8 cellular contexts compared by ENCODE assay signal in genomic region chr12:55729592-55730446, GRCh38. TPM values are rescaled to one million over a fixed set of nuclear protein-coding genes. Genes with fewer than 3 reads are reported as not detected.
A peak's percentile ranks its signal among the peaks of the same experiment; 100 is the strongest.
DNase-seq lines count a peak whose midpoint lies in the region; ATAC-seq and TF ChIP-seq lines count a peak whose summit lies in the region.

No MANE protein-coding gene starts in this region.

- H3K9ac ChIP-seq in BLaER1: peak overlapping the region; percentile 87

- ATAC-seq in GM19023 (IDR thresholded peaks at IDR 0.05; ENCODE audit: unreplicated experiment) (peak; percentile 61), HG03159 (IDR thresholded peaks at IDR 0.05; ENCODE audit: unreplicated experiment) (peak; percentile 61), left lung (peak; percentile 80)
- ATAC-seq in activated CD4-positive, alpha-beta T cell treated with anti-CD3 and anti-CD28 coated beads for 36 hours: peak; percentile 73

- peak overlapping the region; percentile 95 for H3K27ac Mint-ChIP-seq in activated CD4-positive, alpha-beta T cell treated with anti-CD3 and anti-CD28 coated beads for 36 hours
- peak overlapping the region; percentile 90 for H3K27ac Mint-ChIP-seq in dendritic cell treated with granulocyte-macrophage colony-stimulating factor and Interleukin-4, amounts not matched to agents 40 ng/mL and 50 ng/mL, for 4 days

- H3K27me3 ChIP-seq in BLaER1 (no peaks in the 10 kb centered on the region), left lung (no peaks in the 10 kb centered on the region)

- DNase-seq in NCI-H345 (lab: John Stamatoyannopoulos, UW): peak; percentile 89
- peak; percentile 85 for DNase-seq in activated CD4-positive, alpha-beta T cell treated with anti-CD3 and anti-CD28 coated beads for 36 hours
- peak; percentile 96 to 97 for DNase-seq in left lung
- DNase-seq in stimulated activated CD4-positive, alpha-beta T cell treated with anti-CD3 and anti-CD28 coated beads, Interleukin-2, amount 100 ng/mL, for 48 hours: peak; percentile 60 to 65

- H3K4me2 ChIP-seq in BLaER1: peak overlapping the region; percentile 99

- H3K27ac ChIP-seq in BLaER1: peak overlapping the region; percentile 89
- peak overlapping the region; percentile 97 to 100 for H3K27ac ChIP-seq in left lung

- peaks cover 24% of the 10 kb centered on the region for H3K36me3 ChIP-seq in BLaER1
- H3K36me3 ChIP-seq in left lung: peaks cover 0 to 25% of the 10 kb centered on the region in 2 donors

- POLR2A ChIA-PET in activated CD4-positive, alpha-beta T cell treated with anti-CD3 and anti-CD28 coated beads for 36 hours (lab: Charles Lee): interaction anchor here (0.9 to 2.0 kb wide), 3 partner anchors 8 to 314 kb away, joined by 3 to 9 read pairs (median 3); no protein-coding TSS in a partner anchor

- H3K4me1 ChIP-seq in BLaER1: peaks cover 70% of the 10 kb centered on the region
- peaks cover 15 to 57% of the 10 kb centered on the region in 2 donors for H3K4me1 ChIP-seq in left lung

- no peaks in the 10 kb centered on the region for H3K27me3 Mint-ChIP-seq in activated CD4-positive, alpha-beta T cell treated with anti-CD3 and anti-CD28 coated beads for 36 hours
- peaks cover 1% of the 10 kb centered on the region for H3K27me3 Mint-ChIP-seq in dendritic cell treated with granulocyte-macrophage colony-stimulating factor and Interleukin-4, amounts not matched to agents 40 ng/mL and 50 ng/mL, for 4 days

- peaks cover 27% of the 10 kb centered on the region for H4K20me1 ChIP-seq in BLaER1

- TF ChIP-seq CTCF in left lung (IDR thresholded peaks at IDR 0.05): no peak

- intact Hi-C loops in activated CD4-positive, alpha-beta T cell treated with anti-CD3 and anti-CD28 coated beads for 36 hours (cut with DNase I, micrococcal nuclease): loop anchor here (1.0 to 2.0 kb wide), 5 partner anchors 8 to 375 kb away; partner anchors contain the start of genes BLOC1S1 (in 2 of the 2), PA2G4 (in 1 of the 2), PYM1 (in 1 of the 2) and RPS26 (in 1 of the 2)
- intact Hi-C loops in dendritic cell treated with granulocyte-macrophage colony-stimulating factor and Interleukin-4, amounts not matched to agents 40 ng/mL and 50 ng/mL, for 4 days (cut with micrococcal nuclease): loop anchor here (1.0 kb wide), 1 partner anchor 7 kb away; no protein-coding TSS in a partner anchor
- intact Hi-C loops in left lung (cut with DNase I): no loop called here

- peak overlapping the region; percentile 77 for H3K4me3 ChIP-seq in BLaER1
- peak overlapping the region; percentile 78 to 93 for H3K4me3 ChIP-seq in left lung

- H3K4me3 Mint-ChIP-seq in activated CD4-positive, alpha-beta T cell treated with anti-CD3 and anti-CD28 coated beads for 36 hours: peak overlapping the region; percentile 93
- H3K4me3 Mint-ChIP-seq in dendritic cell treated with granulocyte-macrophage colony-stimulating factor and Interleukin-4, amounts not matched to agents 40 ng/mL and 50 ng/mL, for 4 days: peak overlapping the region; percentile 93

- H3K36me3 Mint-ChIP-seq in activated CD4-positive, alpha-beta T cell treated with anti-CD3 and anti-CD28 coated beads for 36 hours (ENCODE audit: low read depth): peaks cover 5% of the 10 kb centered on the region
- peaks cover 66% of the 10 kb centered on the region for H3K36me3 Mint-ChIP-seq in dendritic cell treated with granulocyte-macrophage colony-stimulating factor and Interleukin-4, amounts not matched to agents 40 ng/mL and 50 ng/mL, for 4 days (ENCODE audit: low read depth)

- H3K9me3 Mint-ChIP-seq in activated CD4-positive, alpha-beta T cell treated with anti-CD3 and anti-CD28 coated beads for 36 hours (ENCODE audit: low read depth): no peaks in the 10 kb centered on the region
- H3K9me3 Mint-ChIP-seq in dendritic cell treated with granulocyte-macrophage colony-stimulating factor and Interleukin-4, amounts not matched to agents 40 ng/mL and 50 ng/mL, for 4 days: no peaks in the 10 kb centered on the region

- CTCF ChIA-PET in activated CD4-positive, alpha-beta T cell treated with anti-CD3 and anti-CD28 coated beads for 36 hours (lab: Charles Lee): interaction anchor here (0.6 to 2.8 kb wide), 19 partner anchors 9 to 539 kb away, joined by 3 to 48 read pairs (median 4); partner anchors contain the start of genes BLOC1S1, DNAJC14, RDH5 and ZC3H10

- H3K9me3 ChIP-seq in BLaER1 (no peaks in the 10 kb centered on the region), left lung (no peaks in the 10 kb centered on the region)

- peaks cover 31% of the 10 kb centered on the region for H3K4me1 Mint-ChIP-seq in activated CD4-positive, alpha-beta T cell treated with anti-CD3 and anti-CD28 coated beads for 36 hours
- peaks cover 63% of the 10 kb centered on the region for H3K4me1 Mint-ChIP-seq in dendritic cell treated with granulocyte-macrophage colony-stimulating factor and Interleukin-4, amounts not matched to agents 40 ng/mL and 50 ng/mL, for 4 days (ENCODE audit: low read depth)

RNA-seq across cellular contexts. Expression of gene CD63, which starts 1.0 kb away (rescaled TPM):
- 100 to 1,000 TPM; 113 to 122 TPM for total RNA-seq in activated CD4-positive, alpha-beta T cell treated with anti-CD3 and anti-CD28 coated beads for 36 hours
- total RNA-seq in left lung: 1,000 to 10,000 TPM; 1,639 to 1,766 TPM

RNA-seq across cellular contexts. Expression of gene RDH5, which starts 9.6 kb away (rescaled TPM):
- total RNA-seq in activated CD4-positive, alpha-beta T cell treated with anti-CD3 and anti-CD28 coated beads for 36 hours: 10 to 100 TPM in 1 of 2 experiments, 1 to 10 TPM in 1; 9.6 to 12.2 TPM
- 1 to 10 TPM; 4.3 to 5.8 TPM for total RNA-seq in left lung

RNA-seq across cellular contexts. Expression of gene GDF11, which starts 13.1 kb away (rescaled TPM):
- 1 to 10 TPM; 7.5 to 9.5 TPM for total RNA-seq in activated CD4-positive, alpha-beta T cell treated with anti-CD3 and anti-CD28 coated beads for 36 hours
- total RNA-seq in left lung: 10 to 100 TPM in 1 of 2 donors, 1 to 10 TPM in 1; 7.6 to 10.0 TPM

RNA-seq across cellular contexts. Expression of gene BLOC1S1, which starts 14.0 kb away (rescaled TPM):
- total RNA-seq in activated CD4-positive, alpha-beta T cell treated with anti-CD3 and anti-CD28 coated beads for 36 hours: 100 to 1,000 TPM; 107 to 115 TPM
- total RNA-seq in left lung: 100 to 1,000 TPM; 114 to 123 TPM

RNA-seq across cellular contexts. Expression of gene ITGA7, which starts 22.1 kb away (rescaled TPM):
- 1 to 10 TPM; 5.5 to 5.6 TPM for total RNA-seq in activated CD4-positive, alpha-beta T cell treated with anti-CD3 and anti-CD28 coated beads for 36 hours
- 10 to 100 TPM; 22.4 to 62.4 TPM for total RNA-seq in left lung

Comparison
In these comparisons a context has a peak if more than half of its experiments do, and no peak if none do; other contexts are left out.
1. Peak in every context shown above with its lines: DNase-seq, ATAC-seq, H3K4me3 ChIP-seq and H3K27ac ChIP-seq.
2. RNA of gene CD63, which starts 1.0 kb away (total RNA-seq): 1,639 to 1,766 TPM in left lung; 113 to 122 TPM in activated CD4-positive, alpha-beta T cell treated with anti-CD3 and anti-CD28 coated beads for 36 hours; every median in the first group is over 10 times any median in the second.
3. intact Hi-C loops: an anchor here in activated CD4-positive, alpha-beta T cell treated with anti-CD3 and anti-CD28 coated beads for 36 hours (1.0 to 2.0 kb wide) and dendritic cell treated with granulocyte-macrophage colony-stimulating factor and Interleukin-4, amounts not matched to agents 40 ng/mL and 50 ng/mL, for 4 days (1.0 kb wide); none called in left lung.